ENCODE assay signal across 8 cellular contexts in genomic region chr14:73569185-73569957, GRCh38. TPM values are rescaled to one million over a fixed set of nuclear protein-coding genes. Genes with fewer than 3 reads are reported as not detected.
DNase-seq lines count a peak whose midpoint lies in the region; ATAC-seq and TF ChIP-seq lines count a peak whose summit lies in the region.
"Not testable (repeated sequence)": the region's sequence is repeated elsewhere in the genome, so short reads cannot be mapped to it uniquely, and the experiment has no call there.

Gene ACOT2 (plus strand): TSS chr14:73569213. CDS start chr14:73569241, 28 bp downstream.

- POLR2A ChIA-PET in activated CD4-positive, alpha-beta T cell treated with anti-CD3 and anti-CD28 coated beads, Interleukin-2, amount 10 ng/mL, durations not matched to agents 7 days and 5 days (lab: Charles Lee): interaction anchor here (0.6 to 1.0 kb wide), 4 partner anchors 23 to 445 kb away, joined by 3 to 5 read pairs (median 4); partner anchors contain the start of genes ACOT4 and ACOT6

- peak within 1 kb of the TSS; percentile 99 for H3K27ac Mint-ChIP-seq in activated CD4-positive, alpha-beta T cell treated with anti-CD3 and anti-CD28 coated beads, Interleukin-2, amount 10 ng/mL, durations not matched to agents 7 days and 5 days

- not testable (repeated sequence) for H3K9me3 ChIP-seq in colonic mucosa

- not testable (repeated sequence) for H3K27me3 Mint-ChIP-seq in activated CD4-positive, alpha-beta T cell treated with anti-CD3 and anti-CD28 coated beads, Interleukin-2, amount 10 ng/mL, durations not matched to agents 7 days and 5 days

- ATAC-seq in GM19023 (IDR thresholded peaks at IDR 0.05; ENCODE audit: unreplicated experiment): peak; percentile 73
- ATAC-seq in HG03439 (IDR thresholded peaks at IDR 0.05; ENCODE audit: unreplicated experiment): peak; percentile 70

- H3K9me3 Mint-ChIP-seq in activated CD4-positive, alpha-beta T cell treated with anti-CD3 and anti-CD28 coated beads, Interleukin-2, amount 10 ng/mL, durations not matched to agents 7 days and 5 days: not testable (repeated sequence)

- peak within 1 kb of the TSS; percentile 89 for H3K27ac ChIP-seq in colonic mucosa

- H3K27me3 ChIP-seq in colonic mucosa: not testable (repeated sequence)

- peak within 1 kb of the TSS; percentile 89 for H3K4me3 Mint-ChIP-seq in activated CD4-positive, alpha-beta T cell treated with anti-CD3 and anti-CD28 coated beads, Interleukin-2, amount 10 ng/mL, durations not matched to agents 7 days and 5 days

- DNase-seq in AG09309 (ENCODE audit: low read depth) (peak; percentile 80), NCI-H526 (lab: John Stamatoyannopoulos, UW) (peak; percentile 73 to 85), colonic mucosa (peak; percentile 86), kidney tubule cell (ENCODE audit: low spot score) (peak; percentile 82)
- DNase-seq in activated CD4-positive, alpha-beta T cell treated with anti-CD3 and anti-CD28 coated beads, Interleukin-2, amount 10 ng/mL, durations not matched to agents 7 days and 5 days: peak; percentile 77
- peak; percentile 90 for DNase-seq in stimulated activated CD4-positive, alpha-beta T cell treated with anti-CD3 and anti-CD28 coated beads, Interleukin-15, amount 100 ng/mL, for 24 hours

- CTCF ChIA-PET in activated CD4-positive, alpha-beta T cell treated with anti-CD3 and anti-CD28 coated beads, Interleukin-2, amount 10 ng/mL, durations not matched to agents 7 days and 5 days (lab: Charles Lee): interaction anchor here (0.5 to 2.5 kb wide), 11 partner anchors 10 to 1110 kb away, joined by 3 to 7 read pairs (median 5); partner anchors contain the start of gene ACOT4

- H3K4me1 Mint-ChIP-seq in activated CD4-positive, alpha-beta T cell treated with anti-CD3 and anti-CD28 coated beads, Interleukin-2, amount 10 ng/mL, durations not matched to agents 7 days and 5 days: peaks cover 41% of the 10 kb centered on the region

- H3K4me1 ChIP-seq in colonic mucosa: peaks cover 10% of the 10 kb centered on the region

- H3K36me3 ChIP-seq in colonic mucosa: not testable (repeated sequence)

- H3K9ac ChIP-seq in colonic mucosa (ENCODE audit: low read depth in 2 of 2, low read length in 2 of 2): peak within 1 kb of the TSS; percentile 52 to 81

- TF ChIP-seq CTCF in AG09309 (IDR thresholded peaks at IDR 0.05; ENCODE audit: control insufficient read depth, insufficient read depth, low read depth, low read length, missing control alignments); colonic mucosa (IDR thresholded peaks at IDR 0.05): not testable (repeated sequence)

- H3K4me3 ChIP-seq in AG09309 (ENCODE audit: control insufficient read depth, low read depth, low read length) (peak within 1 kb of the TSS; percentile 73), colonic mucosa (peak within 1 kb of the TSS; percentile 65)

- peaks cover 37% of the 10 kb centered on the region for H3K36me3 Mint-ChIP-seq in activated CD4-positive, alpha-beta T cell treated with anti-CD3 and anti-CD28 coated beads, Interleukin-2, amount 10 ng/mL, durations not matched to agents 7 days and 5 days (ENCODE audit: low read depth)

- intact Hi-C loops in colonic mucosa (cut with DNase I): not testable (repeated sequence)

RNA-seq across cellular contexts. Expression of gene ACOT2, which starts in this region (rescaled TPM):
- 10 to 100 TPM; 11.0 to 13.2 TPM for total RNA-seq in activated CD4-positive, alpha-beta T cell treated with anti-CD3 and anti-CD28 coated beads, Interleukin-2, amount 10 ng/mL, durations not matched to agents 7 days and 5 days
- 10 to 100 TPM; 24.3 to 44.2 TPM for total RNA-seq in colonic mucosa

Comparison
In these comparisons a context has a peak if more than half of its experiments do, and no peak if none do; other contexts are left out.
1. Peak in every context shown above with its lines: DNase-seq, ATAC-seq, H3K4me3 ChIP-seq and H3K27ac ChIP-seq.